1 cellular context compared by ENCODE assay signal in the genomic region with DNA sequence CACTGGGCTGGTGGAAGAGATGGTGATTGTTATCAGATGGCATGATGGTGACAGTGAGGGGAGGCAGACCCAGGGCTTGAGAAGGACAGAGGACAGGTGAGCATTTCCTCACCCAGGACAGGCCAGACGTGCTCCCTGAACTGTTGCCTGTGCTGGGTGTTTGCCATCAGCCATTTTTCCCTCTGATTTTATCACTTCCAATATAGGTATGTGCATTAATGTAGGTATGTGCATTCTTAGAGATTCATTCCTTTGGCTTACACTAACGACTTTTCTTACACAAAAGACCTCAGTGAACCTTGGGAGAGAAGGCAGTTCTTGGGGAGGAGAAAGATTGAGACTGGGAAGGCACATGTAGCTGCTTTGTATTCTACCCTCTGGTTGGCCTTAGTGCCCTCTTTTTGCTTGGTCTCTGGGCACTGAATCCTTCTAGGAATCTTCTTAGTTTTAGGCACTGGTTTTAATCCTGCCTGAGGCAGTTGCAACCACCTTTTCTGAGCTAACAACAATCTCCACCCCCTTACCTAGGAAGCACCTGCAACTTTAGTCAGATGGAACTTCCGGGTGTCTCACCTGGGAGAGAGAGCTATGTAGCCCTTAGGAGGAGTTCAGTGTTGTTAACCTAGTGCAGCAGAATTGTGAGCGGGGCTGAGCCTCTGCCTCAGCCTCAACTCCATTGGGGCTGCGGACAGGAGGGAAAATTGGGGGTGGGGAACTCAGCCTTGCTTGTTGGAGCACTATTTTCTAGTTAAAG.
TF ChIP-seq lines count a peak whose summit lies in the region.

No MANE protein-coding gene starts in this region.

TF ChIP-seq in SK-N-SH, 30 proteins besides CTCF, POLR2A, EP300 and RAD21:
- TF ChIP-seq NRF1 (IDR thresholded peaks at IDR 0.05; ENCODE audit: low read depth, low read length) (no peak), TEAD4 (IDR thresholded peaks at IDR 0.05; ENCODE audit: borderline replicate concordance, insufficient read depth) (no peak), SMC3 (IDR thresholded peaks at IDR 0.05; ENCODE audit: low read depth, low read length) (no peak), TCF12 (IDR thresholded peaks at IDR 0.05) (no peak), FOXJ3 (CRISPR knock-in tag; IDR thresholded peaks at IDR 0.05) (no peak), MEF2A (IDR thresholded peaks at IDR 0.05; ENCODE audit: borderline replicate concordance, low read depth) (no peak), FOSL2 (IDR thresholded peaks at IDR 0.05; ENCODE audit: borderline replicate concordance, low read depth) (no peak), USF1 (IDR thresholded peaks at IDR 0.05; ENCODE audit: borderline replicate concordance, low read depth) (no peak), REST (IDR thresholded peaks at IDR 0.05; ENCODE audit: low read depth, low read length) (no peak), JUND (IDR thresholded peaks at IDR 0.05) (no peak), RFX5 (IDR thresholded peaks at IDR 0.05; ENCODE audit: low read length) (no peak), RXRA (IDR thresholded peaks at IDR 0.05; ENCODE audit: borderline replicate concordance, low read depth) (no peak), FOXM1 (IDR thresholded peaks at IDR 0.05; ENCODE audit: low read depth) (no peak), GABPA (IDR thresholded peaks at IDR 0.05; ENCODE audit: low read depth) (no peak), USF2 (IDR thresholded peaks at IDR 0.05; ENCODE audit: borderline replicate concordance, low read depth, low read length) (no peak), CHD2 (IDR thresholded peaks at IDR 0.05; ENCODE audit: low read length, partially characterized antibody) (no peak), SIN3A (IDR thresholded peaks at IDR 0.05; ENCODE audit: borderline replicate concordance, low read depth, low read length) (no peak), MXI1 (IDR thresholded peaks at IDR 0.05; ENCODE audit: low read depth, low read length) (no peak), ELF1 (IDR thresholded peaks at IDR 0.05) (no peak)
